Comparison of ENCODE assay signal across 1 cellular context in genomic region chr6:168964138-168964892, GRCh38.
TF ChIP-seq lines count a peak whose summit lies in the region.

No MANE protein-coding gene starts in this region.

TF ChIP-seq in H1, 55 proteins besides CTCF, POLR2A, EP300 and RAD21:
- TF ChIP-seq CHD2 (IDR thresholded peaks at IDR 0.05; ENCODE audit: low read length) (no peak), BRCA1 (IDR thresholded peaks at IDR 0.05; ENCODE audit: low read depth, low read length) (no peak), RNF2 (IDR thresholded peaks at IDR 0.05; ENCODE audit: borderline replicate concordance, low read depth, low read length, missing control alignments, poor library complexity, severe bottlenecking) (no peak), BACH1 (IDR thresholded peaks at IDR 0.05; ENCODE audit: low read length) (no peak), KDM5A (IDR thresholded peaks at IDR 0.05; ENCODE audit: low read length) (no peak), NRF1 (IDR thresholded peaks at IDR 0.05; ENCODE audit: low read depth, low read length) (no peak), E2F6 (IDR thresholded peaks at IDR 0.05) (no peak), TAF1 (IDR thresholded peaks at IDR 0.05; ENCODE audit: low read depth, low read length) (no peak), HDAC2 (IDR thresholded peaks at IDR 0.05; ENCODE audit: borderline replicate concordance in 1 of 2, low read depth in 2 of 2, low read length in 2 of 2) (no peak), ASH2L (IDR thresholded peaks at IDR 0.05; ENCODE audit: low read length) (no peak), CEBPB (IDR thresholded peaks at IDR 0.05; ENCODE audit: low read depth, low read length) (no peak), CTBP2 (IDR thresholded peaks at IDR 0.05; ENCODE audit: borderline replicate concordance, insufficient read depth, insufficient read length, low read length) (no peak), TCF12 (IDR thresholded peaks at IDR 0.05; ENCODE audit: low read depth, low read length) (no peak), USF2 (IDR thresholded peaks at IDR 0.05; ENCODE audit: low read length) (no peak), RFX5 (IDR thresholded peaks at IDR 0.05; ENCODE audit: borderline replicate concordance, low read depth, low read length) (no peak), YY1 (IDR thresholded peaks at IDR 0.05; ENCODE audit: low read depth, low read length) (no peak), MAX (IDR thresholded peaks at IDR 0.05) (no peak), SP1 (IDR thresholded peaks at IDR 0.05; ENCODE audit: low read depth, low read length) (no peak), CREB1 (IDR thresholded peaks at IDR 0.05) (no peak)
- TF ChIP-seq, protein P1, sequence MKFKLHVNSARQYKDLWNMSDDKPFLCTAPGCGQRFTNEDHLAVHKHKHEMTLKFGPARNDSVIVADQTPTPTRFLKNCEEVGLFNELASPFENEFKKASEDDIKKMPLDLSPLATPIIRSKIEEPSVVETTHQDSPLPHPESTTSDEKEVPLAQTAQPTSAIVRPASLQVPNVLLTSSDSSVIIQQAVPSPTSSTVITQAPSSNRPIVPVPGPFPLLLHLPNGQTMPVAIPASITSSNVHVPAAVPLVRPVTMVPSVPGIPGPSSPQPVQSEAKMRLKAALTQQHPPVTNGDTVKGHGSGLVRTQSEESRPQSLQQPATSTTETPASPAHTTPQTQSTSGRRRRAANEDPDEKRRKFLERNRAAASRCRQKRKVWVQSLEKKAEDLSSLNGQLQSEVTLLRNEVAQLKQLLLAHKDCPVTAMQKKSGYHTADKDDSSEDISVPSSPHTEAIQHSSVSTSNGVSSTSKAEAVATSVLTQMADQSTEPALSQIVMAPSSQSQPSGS (IDR thresholded peaks at IDR 0.05; ENCODE audit: low read length), result no peak
